8 cellular contexts compared by ENCODE assay signal in genomic region chr14:57692671-57693070, GRCh38.
DNase-seq lines count a peak whose midpoint lies in the region; ATAC-seq and TF ChIP-seq lines count a peak whose summit lies in the region.

No MANE protein-coding gene starts in this region.

- no peak overlapping the region for H3K9ac ChIP-seq in adipocyte (ENCODE audit: low read length)

- in situ Hi-C loops in G401 (cut with HindIII; ENCODE audit: low sequenced_read_pairs), result no loop called here

- no peaks in the 10 kb centered on the region for H3K4me1 ChIP-seq in adipocyte (ENCODE audit: control insufficient read depth, insufficient read depth, low read length)
- H3K4me1 ChIP-seq in lower lobe of right lung, result no peaks in the 10 kb centered on the region
- H3K4me1 ChIP-seq in sigmoid colon, result no peaks in the 10 kb centered on the region

- H3K36me3 ChIP-seq in adipocyte (ENCODE audit: control insufficient read depth, insufficient read depth, low read length, severe bottlenecking) (no peaks in the 10 kb centered on the region), lower lobe of right lung (no peaks in the 10 kb centered on the region), sigmoid colon (no peaks in the 10 kb centered on the region)

- ATAC-seq in lower lobe of right lung (peak in 1 of 2 donors; percentile 66), HG02973 (IDR thresholded peaks at IDR 0.05; ENCODE audit: unreplicated experiment) (no peak)

- H3K27ac ChIP-seq in lower lobe of right lung (no peak overlapping the region), sigmoid colon (no peak overlapping the region)

- TF ChIP-seq CTCF in lower lobe of right lung (IDR thresholded peaks at IDR 0.05) (peak; percentile 40), lower leg skin (IDR thresholded peaks at IDR 0.05) (no peak), sigmoid colon (IDR thresholded peaks at IDR 0.05) (no peak)

- TF ChIP-seq EP300 in sigmoid colon (IDR thresholded peaks at IDR 0.05), result no peak

- DNase-seq in G401 (ENCODE audit: low spot score) (peak; percentile 44), LoVo (ENCODE audit: low spot score) (peak; percentile 22), adipocyte (ENCODE audit: low read depth) (peak; percentile 63), lower lobe of right lung (no peak), lower leg skin (ENCODE audit: low spot score in 2 of 2) (no peak), putamen (ENCODE audit: low spot score) (no peak), sigmoid colon (no peak)

- no peak for TF ChIP-seq POLR2A in lower leg skin (IDR thresholded peaks at IDR 0.05)
- TF ChIP-seq POLR2A in sigmoid colon (IDR thresholded peaks at IDR 0.05), result no peak

- H3K4me3 ChIP-seq in adipocyte (ENCODE audit: low read length) (no peak overlapping the region), lower lobe of right lung (no peak overlapping the region), lower leg skin (ENCODE audit: low read depth, poor library complexity, severe bottlenecking) (no peak overlapping the region), sigmoid colon (no peak overlapping the region)

- H3K9me3 ChIP-seq in adipocyte (ENCODE audit: control insufficient read depth, low read length), result no peaks in the 10 kb centered on the region
- no peaks in the 10 kb centered on the region for H3K9me3 ChIP-seq in lower lobe of right lung
- no peaks in the 10 kb centered on the region for H3K9me3 ChIP-seq in sigmoid colon

- H3K27me3 ChIP-seq in adipocyte (replicated peaks; ENCODE audit: control insufficient read depth, insufficient read depth, low read length) (no peaks in the 10 kb centered on the region), lower lobe of right lung (ENCODE audit: low read depth) (no peaks in the 10 kb centered on the region), sigmoid colon (no peaks in the 10 kb centered on the region)

- intact Hi-C loops in lower lobe of right lung (cut with DNase I) (loop anchor here (5.0 kb wide), 1 partner anchor 380 kb away; no protein-coding TSS in a partner anchor), lower leg skin (cut with DNase I; ENCODE audit: low total_unique reads) (no loop called here), sigmoid colon (cut with DNase I) (no loop called here)

Comparison
In these comparisons a context has a peak if more than half of its experiments do, and no peak if none do; other contexts are left out.
1. DNase-seq: peak in G401 (single experiment), LoVo (single experiment) and adipocyte (single experiment); none in lower lobe of right lung (single experiment), lower leg skin (0 of 2), putamen (single experiment) and sigmoid colon (single experiment).